Comparison of ENCODE assay signal across 8 cellular contexts in genomic region chr5:65034029-65034781, GRCh38.
A peak's percentile ranks its signal among the peaks of the same experiment; 100 is the strongest.
DNase-seq lines count a peak whose midpoint lies in the region; ATAC-seq and TF ChIP-seq lines count a peak whose summit lies in the region.

No MANE protein-coding gene starts in this region.

- no peak for DNase-seq in activated naive CD4-positive, alpha-beta T cell treated with anti-CD3 and anti-CD28 coated beads, Interleukin-2, amount 10 ng/mL, durations not matched to agents 7 days and 5 days
- no peak for DNase-seq in activated naive CD4-positive, alpha-beta T cell treated with anti-CD3 and anti-CD28 coated beads, Interleukin-2, amount 50 U/mL, for 72 hours (ENCODE audit: low spot score in 2 of 2)
- no peak for DNase-seq in activated CD8-positive, alpha-beta T cell treated with anti-CD3 and anti-CD28 coated beads, Interleukin-2, amount 10 ng/mL, durations not matched to agents 7 days and 5 days
- DNase-seq in kidney epithelial cell (ENCODE audit: low read depth) (peak; percentile 32), thyroid gland (peak; percentile 90 to 91), NCI-H1436 treated with DMSO at 0.1 percent for 48 hours (lab: John Stamatoyannopoulos, UW) (no peak)
- DNase-seq in activated naive CD4-positive, alpha-beta T cell treated with Interleukin-2 at 50 U/mL for 16 hours, result no peak
- no peak for DNase-seq in stimulated activated CD4-positive, alpha-beta T cell treated with anti-CD3 and anti-CD28 coated beads, Interleukin-2, amount 100 ng/mL, for 24 hours

- no peak overlapping the region for H3K4me3 ChIP-seq in kidney epithelial cell (ENCODE audit: low read depth, low read length)
- H3K4me3 ChIP-seq in thyroid gland (replicated peaks in 1 of 3), result no peak overlapping the region

- intact Hi-C loops in thyroid gland (cut with DNase I), result no loop called here

- no peaks in the 10 kb centered on the region for H3K9me3 Mint-ChIP-seq in activated naive CD4-positive, alpha-beta T cell treated with anti-CD3 and anti-CD28 coated beads, Interleukin-2, amount 10 ng/mL, durations not matched to agents 7 days and 5 days
- H3K9me3 Mint-ChIP-seq in activated naive CD4-positive, alpha-beta T cell treated with anti-CD3 and anti-CD28 coated beads, Interleukin-2, amount 50 U/mL, for 72 hours, result peaks cover 0 to 5% of the 10 kb centered on the region in 2 donors
- H3K9me3 Mint-ChIP-seq in activated CD8-positive, alpha-beta T cell treated with anti-CD3 and anti-CD28 coated beads, Interleukin-2, amount 10 ng/mL, durations not matched to agents 7 days and 5 days (ENCODE audit: insufficient read depth), result no peaks in the 10 kb centered on the region

- POLR2A ChIA-PET in activated CD8-positive, alpha-beta T cell treated with anti-CD3 and anti-CD28 coated beads, Interleukin-2, amount 10 ng/mL, durations not matched to agents 7 days and 5 days (lab: Charles Lee), result interaction anchor here (0.7 to 3.3 kb wide), 2 partner anchors 69 to 429 kb away, joined by 3 to 20 read pairs; no protein-coding TSS in a partner anchor

- TF ChIP-seq CTCF in kidney epithelial cell (IDR thresholded peaks at IDR 0.05; ENCODE audit: insufficient read depth, low read length, poor library complexity, severe bottlenecking) (no peak), thyroid gland (IDR thresholded peaks at IDR 0.05) (peak in 1 of 6 experiments; percentile 15)

- WGBS in thyroid gland, 2 donors, result 39 to 43% methylated on average over 8 of the region's 8 CpGs

- no peak for ATAC-seq in activated naive CD4-positive, alpha-beta T cell treated with anti-CD3 and anti-CD28 coated beads, Interleukin-2, amount 50 U/mL, for 72 hours
- ATAC-seq in activated CD8-positive, alpha-beta T cell treated with anti-CD3 and anti-CD28 coated beads, Interleukin-2, amount 10 ng/mL, durations not matched to agents 7 days and 5 days, result no peak

- peak overlapping the region; percentile 59 for H3K4me3 Mint-ChIP-seq in activated naive CD4-positive, alpha-beta T cell treated with anti-CD3 and anti-CD28 coated beads, Interleukin-2, amount 10 ng/mL, durations not matched to agents 7 days and 5 days
- peak overlapping the region; percentile 53 for H3K4me3 Mint-ChIP-seq in activated CD8-positive, alpha-beta T cell treated with anti-CD3 and anti-CD28 coated beads, Interleukin-2, amount 10 ng/mL, durations not matched to agents 7 days and 5 days

- peaks cover 34% of the 10 kb centered on the region for H3K4me1 Mint-ChIP-seq in activated naive CD4-positive, alpha-beta T cell treated with anti-CD3 and anti-CD28 coated beads, Interleukin-2, amount 10 ng/mL, durations not matched to agents 7 days and 5 days
- peaks cover 42% of the 10 kb centered on the region for H3K4me1 Mint-ChIP-seq in activated CD8-positive, alpha-beta T cell treated with anti-CD3 and anti-CD28 coated beads, Interleukin-2, amount 10 ng/mL, durations not matched to agents 7 days and 5 days (ENCODE audit: low read depth)

- H3K27me3 Mint-ChIP-seq in activated naive CD4-positive, alpha-beta T cell treated with anti-CD3 and anti-CD28 coated beads, Interleukin-2, amount 10 ng/mL, durations not matched to agents 7 days and 5 days, result peaks cover 6% of the 10 kb centered on the region
- no peaks in the 10 kb centered on the region for H3K27me3 Mint-ChIP-seq in activated CD8-positive, alpha-beta T cell treated with anti-CD3 and anti-CD28 coated beads, Interleukin-2, amount 10 ng/mL, durations not matched to agents 7 days and 5 days (ENCODE audit: low read depth)

- no peaks in the 10 kb centered on the region for H3K27me3 ChIP-seq in kidney epithelial cell (ENCODE audit: control insufficient read depth, insufficient read depth, low read length)
- H3K27me3 ChIP-seq in thyroid gland, result no peaks in the 10 kb centered on the region

- peak overlapping the region; percentile 47 for H3K27ac Mint-ChIP-seq in activated naive CD4-positive, alpha-beta T cell treated with anti-CD3 and anti-CD28 coated beads, Interleukin-2, amount 10 ng/mL, durations not matched to agents 7 days and 5 days
- peak overlapping the region in 1 of 2 donors; percentile 88 for H3K27ac Mint-ChIP-seq in activated naive CD4-positive, alpha-beta T cell treated with anti-CD3 and anti-CD28 coated beads, Interleukin-2, amount 50 U/mL, for 72 hours
- peak overlapping the region; percentile 79 for H3K27ac Mint-ChIP-seq in activated CD8-positive, alpha-beta T cell treated with anti-CD3 and anti-CD28 coated beads, Interleukin-2, amount 10 ng/mL, durations not matched to agents 7 days and 5 days

- H3K36me3 Mint-ChIP-seq in activated naive CD4-positive, alpha-beta T cell treated with anti-CD3 and anti-CD28 coated beads, Interleukin-2, amount 10 ng/mL, durations not matched to agents 7 days and 5 days, result peaks cover 4% of the 10 kb centered on the region
- peaks cover 0 to 4% of the 10 kb centered on the region in 2 donors for H3K36me3 Mint-ChIP-seq in activated naive CD4-positive, alpha-beta T cell treated with anti-CD3 and anti-CD28 coated beads, Interleukin-2, amount 50 U/mL, for 72 hours
- H3K36me3 Mint-ChIP-seq in activated CD8-positive, alpha-beta T cell treated with anti-CD3 and anti-CD28 coated beads, Interleukin-2, amount 10 ng/mL, durations not matched to agents 7 days and 5 days (ENCODE audit: low read depth), result no peaks in the 10 kb centered on the region

- H3K4me1 ChIP-seq in thyroid gland, result peaks cover 14 to 36% of the 10 kb centered on the region in 2 donors

- CTCF ChIA-PET in activated naive CD4-positive, alpha-beta T cell treated with anti-CD3 and anti-CD28 coated beads, Interleukin-2, amount 10 ng/mL, durations not matched to agents 7 days and 5 days (lab: Charles Lee), result no interaction called here
- CTCF ChIA-PET in activated CD8-positive, alpha-beta T cell treated with anti-CD3 and anti-CD28 coated beads, Interleukin-2, amount 10 ng/mL, durations not matched to agents 7 days and 5 days (lab: Charles Lee), result interaction anchor here (1.0 kb wide), 1 partner anchor 449 kb away, joined by 3 read pairs; no protein-coding TSS in a partner anchor

- no peaks in the 10 kb centered on the region for H3K9me3 ChIP-seq in thyroid gland

- H3K27ac ChIP-seq in thyroid gland, result peak overlapping the region; percentile 73 to 97 (median 89)

- TF ChIP-seq POLR2A in thyroid gland (IDR thresholded peaks at IDR 0.05), result no peak

- H3K36me3 ChIP-seq in kidney epithelial cell (ENCODE audit: control insufficient read depth, insufficient read depth, low read length), result no peaks in the 10 kb centered on the region
- H3K36me3 ChIP-seq in thyroid gland, result no peaks in the 10 kb centered on the region

Comparison
In these comparisons a context has a peak if more than half of its experiments do, and no peak if none do; other contexts are left out.
1. DNase-seq: peak in kidney epithelial cell (single experiment) and thyroid gland (2 of 2); none in activated naive CD4-positive, alpha-beta T cell treated with anti-CD3 and anti-CD28 coated beads, Interleukin-2, amount 10 ng/mL, durations not matched to agents 7 days and 5 days (single experiment), activated naive CD4-positive, alpha-beta T cell treated with anti-CD3 and anti-CD28 coated beads, Interleukin-2, amount 50 U/mL, for 72 hours (0 of 2), activated CD8-positive, alpha-beta T cell treated with anti-CD3 and anti-CD28 coated beads, Interleukin-2, amount 10 ng/mL, durations not matched to agents 7 days and 5 days (single experiment), NCI-H1436 treated with DMSO at 0.1 percent for 48 hours (single experiment), activated naive CD4-positive, alpha-beta T cell treated with Interleukin-2 at 50 U/mL for 16 hours (single experiment) and stimulated activated CD4-positive, alpha-beta T cell treated with anti-CD3 and anti-CD28 coated beads, Interleukin-2, amount 100 ng/mL, for 24 hours (0 of 2).